ENCODE assay signal across 17 cellular contexts in genomic region chr2:161417428-161418274, GRCh38. TPM values are rescaled to one million over a fixed set of nuclear protein-coding genes. Genes with fewer than 3 reads are reported as not detected.
DNase-seq lines count a peak whose midpoint lies in the region; ATAC-seq, FAIRE-seq and TF ChIP-seq lines count a peak whose summit lies in the region.
"Had no signal": no experiment of that assay in that cellular context is flagged by ENCODE, and none has a peak within 500 bp of the region (broad histone marks: within the 10 kb centered on the region; RNA-seq: fewer than 3 reads in every experiment).

No MANE protein-coding gene starts in this region.

- H3K4me3 ChIP-seq in endothelial cell of umbilical vein (replicated peaks in 1 of 3; ENCODE audit: insufficient read depth in 1 of 3, low read depth in 1 of 3, low read length in 3 of 3) (no peak overlapping the region), kidney (ENCODE audit: low read length in 2 of 2) (no peak overlapping the region)
- H3K4me3 ChIP-seq: K562 had no signal

- FAIRE-seq in endothelial cell of umbilical vein (lab: Jason Lieb, UNC) = no peak
- no peak for FAIRE-seq in kidney (lab: Jason Lieb, UNC)
- FAIRE-seq: GM12892, K562, TTC549 had no signal

- intact Hi-C loops in endothelial cell of umbilical vein (cut with micrococcal nuclease) (loop anchor here (1.0 kb wide), 1 partner anchor 8 kb away; no protein-coding TSS in a partner anchor), kidney (cut with DNase I) (no loop called here)

- dilution Hi-C loops in endothelial cell of umbilical vein (cut with MboI; ENCODE audit: extremely low pct_ligation_motif_present, low sequenced_read_pairs) = no loop called here

- no peak overlapping the region for H2AFZ ChIP-seq in endothelial cell of umbilical vein (ENCODE audit: low read depth, low read length)

- POLR2A ChIA-PET in endothelial cell of umbilical vein (lab: Charles Lee) = no interaction called here

- H3K27me3 ChIP-seq in endothelial cell of umbilical vein (ENCODE audit: control insufficient read depth in 2 of 2, insufficient read depth in 2 of 2, low read length in 2 of 2) = peaks cover 74 to 82% of the 10 kb centered on the region in 2 experiments

- peaks cover 12% of the 10 kb centered on the region for H3K4me1 ChIP-seq in endothelial cell of umbilical vein (ENCODE audit: control insufficient read depth, extremely low read depth, insufficient read depth, low read length)
- peaks cover 0 to 7% of the 10 kb centered on the region in 2 donors for H3K4me1 ChIP-seq in kidney (ENCODE audit: control insufficient read depth in 1 of 2, insufficient read depth in 1 of 2, low read depth in 1 of 2, low read length in 2 of 2)

- H3K36me3 Mint-ChIP-seq in activated T-cell treated with anti-CD3 and anti-CD28 coated beads, Interleukin-2, amount 50 U/mL, for 72 hours (ENCODE audit: insufficient read depth in 2 of 2) = peaks cover 0 to 3% of the 10 kb centered on the region in 2 donors
- no peaks in the 10 kb centered on the region for H3K36me3 Mint-ChIP-seq in stimulated activated effector memory CD8-positive, alpha-beta T cell treated with anti-CD3 and anti-CD28 coated beads, Interleukin-12 subunit alpha, Interleukin-12 subunit beta, amount 100 ng/mL, for 72 hours
- H3K36me3 Mint-ChIP-seq: memory B cell had no signal

- peaks cover 62% of the 10 kb centered on the region for H3K4me1 Mint-ChIP-seq in activated T-cell treated with anti-CD3 and anti-CD28 coated beads, Interleukin-2, amount 50 U/mL, for 72 hours (ENCODE audit: low read depth)
- peaks cover 58% of the 10 kb centered on the region for H3K4me1 Mint-ChIP-seq in stimulated activated effector memory CD8-positive, alpha-beta T cell treated with anti-CD3 and anti-CD28 coated beads, Interleukin-12 subunit alpha, Interleukin-12 subunit beta, amount 100 ng/mL, for 72 hours

- peaks cover 88% of the 10 kb centered on the region for H3K27me3 Mint-ChIP-seq in activated T-cell treated with anti-CD3 and anti-CD28 coated beads, Interleukin-2, amount 50 U/mL, for 72 hours (ENCODE audit: low read depth)

- TF ChIP-seq POLR2A in endothelial cell of umbilical vein (IDR thresholded peaks at IDR 0.05; ENCODE audit: low read depth, low read length) = no peak

- CTCF ChIA-PET in endothelial cell of umbilical vein (lab: Charles Lee) = no interaction called here

- H3K27ac Mint-ChIP-seq in activated T-cell treated with anti-CD3 and anti-CD28 coated beads, Interleukin-2, amount 50 U/mL, for 72 hours = no peak overlapping the region
- no peak overlapping the region for H3K27ac Mint-ChIP-seq in stimulated activated effector memory CD8-positive, alpha-beta T cell treated with anti-CD3 and anti-CD28 coated beads, Interleukin-12 subunit alpha, Interleukin-12 subunit beta, amount 100 ng/mL, for 72 hours

- peak overlapping the region; percentile 83 to 86 for H3K4me3 Mint-ChIP-seq in activated T-cell treated with anti-CD3 and anti-CD28 coated beads, Interleukin-2, amount 50 U/mL, for 72 hours
- peak overlapping the region; percentile 73 for H3K4me3 Mint-ChIP-seq in stimulated activated effector memory CD8-positive, alpha-beta T cell treated with anti-CD3 and anti-CD28 coated beads, Interleukin-12 subunit alpha, Interleukin-12 subunit beta, amount 100 ng/mL, for 72 hours

- no peak for DNase-seq in activated T-cell treated with anti-CD3 and anti-CD28 coated beads, Interleukin-2, amount 50 U/mL, for 72 hours
- DNase-seq in activated T-cell treated with anti-CD3 and anti-CD28 coated beads, Interleukin-2, amount 50 U/mL, for 1 hour = no peak
- DNase-seq in NCI-H82 treated with DMSO at 0.1 percent for 48 hours (lab: John Stamatoyannopoulos, UW; ENCODE audit: unreplicated experiment) (peak; percentile 13), endothelial cell of umbilical vein (ENCODE audit: low read depth, low spot score) (no peak), NCI-H226 (no peak), kidney (no peak)
- no peak for DNase-seq in stimulated activated effector memory CD8-positive, alpha-beta T cell treated with anti-CD3 and anti-CD28 coated beads, Interleukin-12 subunit alpha, Interleukin-12 subunit beta, amount 100 ng/mL, for 72 hours (ENCODE audit: low spot score in 2 of 2)
- DNase-seq: NCI-H1436, NCI-H69 had no signal

- H3K9me3 Mint-ChIP-seq in activated T-cell treated with anti-CD3 and anti-CD28 coated beads, Interleukin-2, amount 50 U/mL, for 72 hours = no peaks in the 10 kb centered on the region
- H3K9me3 Mint-ChIP-seq in stimulated activated effector memory CD8-positive, alpha-beta T cell treated with anti-CD3 and anti-CD28 coated beads, Interleukin-12 subunit alpha, Interleukin-12 subunit beta, amount 100 ng/mL, for 72 hours = no peaks in the 10 kb centered on the region
- H3K9me3 Mint-ChIP-seq: memory B cell had no signal

- no peaks in the 10 kb centered on the region for H3K9me1 ChIP-seq in endothelial cell of umbilical vein (replicated peaks; ENCODE audit: control insufficient read depth, extremely low read depth, insufficient read depth, low read length)

- no peak for ATAC-seq in activated T-cell treated with anti-CD3 and anti-CD28 coated beads, Interleukin-2, amount 50 U/mL, for 72 hours (replicated peaks in 1 of 2)
- ATAC-seq in stimulated activated effector memory CD8-positive, alpha-beta T cell treated with anti-CD3 and anti-CD28 coated beads, Interleukin-12 subunit alpha, Interleukin-12 subunit beta, amount 100 ng/mL, for 72 hours = no peak
- no peak for ATAC-seq in HG03439 (IDR thresholded peaks at IDR 0.05; ENCODE audit: unreplicated experiment)

- H3K27ac ChIP-seq in endothelial cell of umbilical vein (ENCODE audit: insufficient read depth, low read depth, low read length) (no peak overlapping the region), kidney (ENCODE audit: low read depth in 2 of 2, low read length in 2 of 2) (no peak overlapping the region)

- H3K9ac ChIP-seq in endothelial cell of umbilical vein (replicated peaks; ENCODE audit: extremely low read depth, insufficient read depth, low read length) (no peak overlapping the region), kidney (ENCODE audit: low read length in 2 of 2) (no peak overlapping the region)

- H4K20me1 ChIP-seq in endothelial cell of umbilical vein (replicated peaks; ENCODE audit: control insufficient read depth, extremely low read depth, insufficient read depth, low read length) = no peaks in the 10 kb centered on the region

- H3K79me2 ChIP-seq in endothelial cell of umbilical vein (ENCODE audit: control insufficient read depth, insufficient read depth, low read length) = no peaks in the 10 kb centered on the region

- H3K4me2 ChIP-seq in endothelial cell of umbilical vein (ENCODE audit: insufficient read depth, low read length) = no peak overlapping the region

- H3K9me3 ChIP-seq in endothelial cell of umbilical vein (replicated peaks; ENCODE audit: control insufficient read depth, insufficient read depth, low read length) (no peaks in the 10 kb centered on the region), kidney (ENCODE audit: control insufficient read depth in 1 of 2, low read length in 2 of 2) (no peaks in the 10 kb centered on the region)

- no peaks in the 10 kb centered on the region for H3K36me3 ChIP-seq in endothelial cell of umbilical vein (ENCODE audit: control insufficient read depth in 2 of 2, extremely low read depth in 1 of 2, insufficient read depth in 2 of 2, low read length in 2 of 2)
- no peaks in the 10 kb centered on the region for H3K36me3 ChIP-seq in kidney (ENCODE audit: control insufficient read depth in 1 of 2, insufficient read depth in 2 of 2, low read length in 2 of 2)

- no peak for TF ChIP-seq CTCF in endothelial cell of umbilical vein (IDR thresholded peaks at IDR 0.05; ENCODE audit: extremely low read depth in 1 of 2, insufficient read depth in 1 of 2, low read depth in 1 of 2, low read length in 2 of 2)
- no peak for TF ChIP-seq CTCF in kidney (IDR thresholded peaks at IDR 0.05; ENCODE audit: borderline replicate concordance, extremely low read depth, insufficient read depth)

- no TSS peak for BruUV-seq in endothelial cell of umbilical vein (replicated peaks; lab: Mats Ljungman, UMichigan)

TF ChIP-seq in endothelial cell of umbilical vein, 7 proteins besides CTCF, POLR2A, EP300 and RAD21:
- TF ChIP-seq POLR2AphosphoS5 (IDR thresholded peaks at IDR 0.05; ENCODE audit: insufficient read depth, low read depth, low read length) (no peak), EZH2 (IDR thresholded peaks at IDR 0.05; ENCODE audit: borderline replicate concordance, low read depth, low read length, severe bottlenecking) (peak; percentile 64), FOS (IDR thresholded peaks at IDR 0.05; ENCODE audit: borderline replicate concordance, insufficient read depth, low read length) (no peak)

RNA-seq across cellular contexts. Expression of gene TBR1, which starts 1.6 kb away (rescaled TPM):
- total RNA-seq in activated T-cell treated with anti-CD3 and anti-CD28 coated beads, Interleukin-2, amount 50 U/mL, for 72 hours = under 1 TPM; 0.02 to 0.05 TPM
- total RNA-seq in endothelial cell of umbilical vein = 0.09 and 0.11 TPM in 2 replicates
- 0.05 and 0.14 TPM in 2 replicates for polyA plus RNA-seq in endothelial cell of umbilical vein
- 0.01 and 0.07 TPM in 2 replicates for polyA plus RNA-seq in endothelial cell of umbilical vein (2011; cell fraction: cytosol; rRNA removed)
- 0.18 and 0.25 TPM in 2 replicates for polyA plus RNA-seq in endothelial cell of umbilical vein (2011; cell fraction: nucleus; rRNA removed)
- polyA plus RNA-seq in endothelial cell of umbilical vein (2012) = 0.04 TPM in 1 of 2 replicates, not detected in the other
- polyA minus RNA-seq in endothelial cell of umbilical vein = 0.02 TPM in 1 of 2 replicates, not detected in the other
- polyA minus RNA-seq in endothelial cell of umbilical vein (2011; cell fraction: cytosol; rRNA and poly(A)+ RNA removed) = not detected
- 0.48 and 0.72 TPM in 2 replicates for polyA minus RNA-seq in endothelial cell of umbilical vein (2011; cell fraction: nucleus; rRNA and poly(A)+ RNA removed)
- not detected for total RNA-seq in kidney
- not detected for polyA plus RNA-seq in kidney (ENCODE audit: insufficient read depth, low read depth, low replicate concordance)
- total RNA-seq: Daoy, dermis blood vessel endothelial cell had no signal
- polyA plus RNA-seq: urinary bladder had no signal
